15 cellular contexts compared by ENCODE assay signal in genomic region chr7:66732439-66732838, GRCh38.
DNase-seq lines count a peak whose midpoint lies in the region; ATAC-seq and TF ChIP-seq lines count a peak whose summit lies in the region.
"Had no signal": no experiment of that assay in that cellular context is flagged by ENCODE, and none has a peak within 500 bp of the region (broad histone marks: within the 10 kb centered on the region; RNA-seq: fewer than 3 reads in every experiment).

No MANE protein-coding gene starts in this region.

- no peak for TF ChIP-seq CTCF in RWPE1 (conservative IDR thresholded peaks at IDR 0.05; ENCODE audit: low read depth)

- POLR2A ChIA-PET in RWPE1 (lab: Yijun Ruan, JAX; ENCODE audit: low non-redundant PET), result no interaction called here

- H3K4me1 Mint-ChIP-seq in stimulated activated naive CD8-positive, alpha-beta T cell treated with anti-CD3 and anti-CD28 coated beads, Interleukin-15, amount 100 ng/mL, for 72 hours, result peaks cover 22% of the 10 kb centered on the region

- peak; percentile 30 for ATAC-seq in stimulated activated naive CD8-positive, alpha-beta T cell treated with anti-CD3 and anti-CD28 coated beads, Interleukin-15, amount 100 ng/mL, for 72 hours
- ATAC-seq in stimulated activated naive CD8-positive, alpha-beta T cell treated with anti-CD3 and anti-CD28 coated beads, Interleukin-15, Interleukin-2, amounts not matched to agents 100 U/mL and 50 U/mL, for 24 hours, result no peak
- ATAC-seq in GM21825 (IDR thresholded peaks at IDR 0.05; ENCODE audit: unreplicated experiment), result peak; percentile 59
- no peak for ATAC-seq in HG03378 (IDR thresholded peaks at IDR 0.05; ENCODE audit: unreplicated experiment)

- no peak overlapping the region for H3K27ac Mint-ChIP-seq in stimulated activated naive CD8-positive, alpha-beta T cell treated with anti-CD3 and anti-CD28 coated beads, Interleukin-15, amount 100 ng/mL, for 72 hours

- DNase-seq in stimulated activated naive CD8-positive, alpha-beta T cell treated with anti-CD3 and anti-CD28 coated beads, Interleukin-15, amount 100 ng/mL, for 72 hours, result no peak
- DNase-seq in stimulated activated naive CD8-positive, alpha-beta T cell treated with anti-CD3 and anti-CD28 coated beads, Interleukin-15, Interleukin-2, amounts not matched to agents 100 U/mL and 50 U/mL, for 24 hours, result no peak
- DNase-seq in RWPE1 (ENCODE audit: low spot score), result no peak
- DNase-seq in substantia nigra (lab: John Stamatoyannopoulos, UW), result no peak
- no peak for DNase-seq in OCI-M2 (lab: John Stamatoyannopoulos, UW; ENCODE audit: unreplicated experiment)
- no peak for DNase-seq in kidney glomerular epithelial cell (lab: John Stamatoyannopoulos, UW)
- DNase-seq: activated CD4-positive, CD25-positive, alpha-beta regulatory T cell; Caco-2; GF-D8; NCI-H1417 treated with DMSO at 0.1 percent for 48 hours; NCI-H446 treated with DMSO at 0.1 percent for 48 hours; stimulated activated CD4-positive, alpha-beta T cell treated with anti-CD3 and anti-CD28 coated beads, Interleukin-15, amount 100 ng/mL, for 24 hours had no signal

- H3K27ac ChIP-seq in RWPE1 (peak overlapping the region; percentile 7; the same call in 1 of the 2 replicates), substantia nigra (ENCODE audit: low read depth, low read length, poor library complexity, severe bottlenecking) (peak overlapping the region; percentile 38)
- H3K27ac ChIP-seq: tibial nerve had no signal

- no peak overlapping the region for H3K4me3 Mint-ChIP-seq in stimulated activated naive CD8-positive, alpha-beta T cell treated with anti-CD3 and anti-CD28 coated beads, Interleukin-15, amount 100 ng/mL, for 72 hours

- CTCF ChIA-PET in RWPE1 (lab: Yijun Ruan, JAX), result no interaction called here

- H3K27me3 Mint-ChIP-seq in stimulated activated naive CD8-positive, alpha-beta T cell treated with anti-CD3 and anti-CD28 coated beads, Interleukin-15, amount 100 ng/mL, for 72 hours, result no peaks in the 10 kb centered on the region

- H3K9me3 Mint-ChIP-seq in stimulated activated naive CD8-positive, alpha-beta T cell treated with anti-CD3 and anti-CD28 coated beads, Interleukin-15, amount 100 ng/mL, for 72 hours, result peaks cover 16 to 17% of the 10 kb centered on the region in 2 donors

Comparison
In these comparisons a context has a peak if more than half of its experiments do, and no peak if none do; other contexts are left out.
1. ATAC-seq: peak in stimulated activated naive CD8-positive, alpha-beta T cell treated with anti-CD3 and anti-CD28 coated beads, Interleukin-15, amount 100 ng/mL, for 72 hours (single experiment) and GM21825 (single experiment); none in stimulated activated naive CD8-positive, alpha-beta T cell treated with anti-CD3 and anti-CD28 coated beads, Interleukin-15, Interleukin-2, amounts not matched to agents 100 U/mL and 50 U/mL, for 24 hours (single experiment) and HG03378 (single experiment).